8 cellular contexts compared by ENCODE assay signal in genomic region chr2:182717451-182718215, GRCh38. TPM values are rescaled to one million over a fixed set of nuclear protein-coding genes. Genes with fewer than 3 reads are reported as not detected.
A peak's percentile ranks its signal among the peaks of the same experiment; 100 is the strongest.
DNase-seq lines count a peak whose midpoint lies in the region; ATAC-seq and TF ChIP-seq lines count a peak whose summit lies in the region.

No MANE protein-coding gene starts in this region.

- POLR2A ChIA-PET in activated B cell treated with CpG ODN at 0.5 μM for 24 hours (lab: Charles Lee) = interaction anchor here (0.6 to 2.6 kb wide), 5 partner anchors 11 to 407 kb away, joined by 3 to 12 read pairs (median 7); partner anchors contain the start of gene NUP35

- H3K4me3 ChIP-seq in AG10803 (ENCODE audit: low read length) (peak overlapping the region; percentile 0; the same call in 1 of the 2 replicates), sigmoid colon (peak overlapping the region in 1 of 4 donors; percentile 78)

- H3K27me3 ChIP-seq in sigmoid colon = no peaks in the 10 kb centered on the region

- no peak for TF ChIP-seq EP300 in sigmoid colon (IDR thresholded peaks at IDR 0.05)

- TF ChIP-seq POLR2A in sigmoid colon (IDR thresholded peaks at IDR 0.05) = no peak

- H3K36me3 ChIP-seq in sigmoid colon = peaks cover 0 to 27% (median 2%) of the 10 kb centered on the region in 4 donors

- TF ChIP-seq CTCF in AG10803 (conservative IDR thresholded peaks at IDR 0.05; ENCODE audit: low read length) = no peak
- TF ChIP-seq CTCF in activated B cell treated with CpG ODN at 0.5 μM for 24 hours (IDR thresholded peaks at IDR 0.05) = no peak
- TF ChIP-seq CTCF in sigmoid colon (IDR thresholded peaks at IDR 0.05) = no peak

- H3K27ac Mint-ChIP-seq in activated B cell treated with CpG ODN at 0.5 μM for 24 hours = no peak overlapping the region

- no peaks in the 10 kb centered on the region for H3K27me3 Mint-ChIP-seq in activated B cell treated with CpG ODN at 0.5 μM for 24 hours

- peak overlapping the region in 3 of 4 donors; percentile 84 to 88 (median 88) for H3K27ac ChIP-seq in sigmoid colon

- CTCF ChIA-PET in activated B cell treated with CpG ODN at 0.5 μM for 24 hours (lab: Charles Lee) = interaction anchor here (2.4 kb wide), 1 partner anchor 51 kb away, joined by 16 read pairs; no protein-coding TSS in a partner anchor

- peaks cover 12% of the 10 kb centered on the region for H3K4me1 Mint-ChIP-seq in activated B cell treated with CpG ODN at 0.5 μM for 24 hours

- H3K4me1 ChIP-seq in sigmoid colon = peaks cover 0 to 16% (median 10%) of the 10 kb centered on the region in 4 donors

- peaks cover 18% of the 10 kb centered on the region for H3K36me3 Mint-ChIP-seq in activated B cell treated with CpG ODN at 0.5 μM for 24 hours (ENCODE audit: low read depth)

- intact Hi-C loops in activated B cell treated with CpG ODN at 0.5 μM for 24 hours (cut with micrococcal nuclease) (loop anchor here (1.0 to 5.0 kb wide), 7 partner anchors 8 to 1740 kb away; partner anchors contain the start of genes DUSP19 and ITGA4), sigmoid colon (cut with DNase I) (loop anchor here (5.0 kb wide), 2 partner anchors 260 to 405 kb away; partner anchors contain the start of gene NUP35)

- no peaks in the 10 kb centered on the region for H3K9me3 Mint-ChIP-seq in activated B cell treated with CpG ODN at 0.5 μM for 24 hours

- no peaks in the 10 kb centered on the region for H3K9me3 ChIP-seq in sigmoid colon

- WGBS in sigmoid colon, 2 donors = 24 to 25% methylated on average over 2 of the region's 2 CpGs

- DNase-seq in AG10803 (ENCODE audit: low read depth) (no peak), activated B cell treated with CpG ODN at 0.5 μM for 24 hours (no peak), sigmoid colon (no peak), NCI-H1436 treated with DMSO at 0.1 percent for 48 hours (lab: John Stamatoyannopoulos, UW) (no peak)
- no peak for DNase-seq in stimulated activated CD4-positive, alpha-beta T cell treated with anti-CD3 and anti-CD28 coated beads, Interleukin-15, amount 100 ng/mL, for 24 hours
- no peak for DNase-seq in activated CD4-positive, alpha-beta T cell treated with anti-CD3 and anti-CD28 coated beads, Interleukin-2, amount 50 U/mL, for 48 hours

- H3K4me3 Mint-ChIP-seq in activated B cell treated with CpG ODN at 0.5 μM for 24 hours = no peak overlapping the region

- peak; percentile 43 for ATAC-seq in GM18909 (IDR thresholded peaks at IDR 0.05; ENCODE audit: poor library complexity, unreplicated experiment)
- peak; percentile 26 for ATAC-seq in HG03097 (IDR thresholded peaks at IDR 0.05; ENCODE audit: low FRiP score, unreplicated experiment)
- peak; percentile 45 for ATAC-seq in activated B cell treated with CpG ODN at 0.5 μM for 24 hours (ENCODE audit: low read depth)

RNA-seq across cellular contexts. Expression of gene DNAJC10, which starts 1.6 kb away (rescaled TPM):
- 119 and 132 TPM in 2 replicates for total RNA-seq in activated B cell treated with CpG ODN at 0.5 μM for 24 hours
- 10 to 100 TPM; 44.3 to 50.1 (median 47.8) TPM for total RNA-seq in sigmoid colon
- 10 to 100 TPM in 2 of 3 donors, 1 to 10 TPM in 1; 9.0 to 25.1 (median 12.5) TPM for polyA plus RNA-seq in sigmoid colon
